Comparison of ENCODE assay signal across 1 cellular context in the genomic region with DNA sequence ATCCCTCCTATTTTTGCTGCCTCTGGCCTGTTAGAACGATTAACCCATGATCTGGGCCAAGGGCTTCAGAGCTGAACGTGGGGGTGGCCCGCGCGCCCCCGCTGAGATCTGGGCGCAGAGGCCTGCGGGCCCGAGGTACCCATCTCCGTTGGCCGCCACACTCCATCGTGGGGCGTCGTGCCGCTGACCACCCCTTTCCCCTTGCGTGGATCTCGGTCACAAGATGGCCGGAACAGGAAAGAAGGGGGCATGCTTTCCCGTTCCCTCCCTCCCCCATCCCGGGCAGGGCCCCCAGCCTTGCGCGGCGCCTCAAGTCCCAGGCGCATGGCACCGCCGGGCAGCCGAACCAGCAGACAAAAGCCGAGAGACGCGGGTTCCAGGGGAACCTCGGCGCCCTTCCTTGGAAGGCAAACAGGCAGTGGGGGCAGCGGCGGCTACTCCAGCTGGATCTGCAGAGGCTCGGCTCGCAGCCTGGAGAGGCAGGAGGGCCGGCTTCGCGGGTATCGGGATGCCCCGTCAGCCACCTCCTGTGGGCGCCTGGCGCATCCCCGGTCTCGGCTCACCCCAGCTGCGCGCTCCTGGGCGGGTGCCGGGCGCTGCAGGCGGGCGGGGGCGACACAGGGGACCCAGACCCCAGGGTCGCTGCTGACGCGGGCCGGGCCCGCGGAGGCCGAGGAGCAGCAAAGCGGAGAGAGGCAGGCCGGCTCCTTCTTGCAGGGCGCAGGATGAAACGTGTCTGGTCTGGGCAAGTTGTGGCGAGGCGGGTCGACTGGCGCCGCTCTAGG.
TF ChIP-seq lines count a peak whose summit lies in the region.

No MANE protein-coding gene starts in this region.

TF ChIP-seq in HEK293, 187 proteins besides CTCF, POLR2A, EP300 and RAD21 (continued from another document and continues in another):
- TF ChIP-seq, protein P1, sequence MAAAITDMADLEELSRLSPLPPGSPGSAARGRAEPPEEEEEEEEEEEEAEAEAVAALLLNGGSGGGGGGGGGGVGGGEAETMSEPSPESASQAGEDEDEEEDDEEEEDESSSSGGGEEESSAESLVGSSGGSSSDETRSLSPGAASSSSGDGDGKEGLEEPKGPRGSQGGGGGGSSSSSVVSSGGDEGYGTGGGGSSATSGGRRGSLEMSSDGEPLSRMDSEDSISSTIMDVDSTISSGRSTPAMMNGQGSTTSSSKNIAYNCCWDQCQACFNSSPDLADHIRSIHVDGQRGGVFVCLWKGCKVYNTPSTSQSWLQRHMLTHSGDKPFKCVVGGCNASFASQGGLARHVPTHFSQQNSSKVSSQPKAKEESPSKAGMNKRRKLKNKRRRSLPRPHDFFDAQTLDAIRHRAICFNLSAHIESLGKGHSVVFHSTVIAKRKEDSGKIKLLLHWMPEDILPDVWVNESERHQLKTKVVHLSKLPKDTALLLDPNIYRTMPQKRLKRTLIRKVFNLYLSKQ (tag by site-specific recombination; IDR thresholded peaks at IDR 0.05; ENCODE audit: borderline replicate concordance), result no peak
- TF ChIP-seq, protein P2, sequence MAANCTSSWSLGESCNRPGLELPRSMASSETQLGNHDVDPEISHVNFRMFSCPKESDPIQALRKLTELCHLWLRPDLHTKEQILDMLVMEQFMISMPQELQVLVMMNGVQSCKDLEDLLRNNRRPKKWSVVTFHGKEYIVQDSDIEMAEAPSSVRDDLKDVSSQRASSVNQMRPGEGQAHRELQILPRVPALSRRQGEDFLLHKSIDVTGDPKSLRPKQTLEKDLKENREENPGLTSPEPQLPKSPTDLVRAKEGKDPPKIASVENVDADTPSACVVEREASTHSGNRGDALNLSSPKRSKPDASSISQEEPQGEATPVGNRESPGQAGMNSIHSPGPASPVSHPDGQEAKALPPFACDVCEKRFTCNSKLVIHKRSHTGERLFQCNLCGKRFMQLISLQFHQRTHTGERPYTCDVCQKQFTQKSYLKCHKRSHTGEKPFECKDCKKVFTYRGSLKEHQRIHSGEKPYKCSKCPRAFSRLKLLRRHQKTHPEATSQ (tag by site-specific recombination; IDR thresholded peaks at IDR 0.05), result no peak
- TF ChIP-seq, protein P3, sequence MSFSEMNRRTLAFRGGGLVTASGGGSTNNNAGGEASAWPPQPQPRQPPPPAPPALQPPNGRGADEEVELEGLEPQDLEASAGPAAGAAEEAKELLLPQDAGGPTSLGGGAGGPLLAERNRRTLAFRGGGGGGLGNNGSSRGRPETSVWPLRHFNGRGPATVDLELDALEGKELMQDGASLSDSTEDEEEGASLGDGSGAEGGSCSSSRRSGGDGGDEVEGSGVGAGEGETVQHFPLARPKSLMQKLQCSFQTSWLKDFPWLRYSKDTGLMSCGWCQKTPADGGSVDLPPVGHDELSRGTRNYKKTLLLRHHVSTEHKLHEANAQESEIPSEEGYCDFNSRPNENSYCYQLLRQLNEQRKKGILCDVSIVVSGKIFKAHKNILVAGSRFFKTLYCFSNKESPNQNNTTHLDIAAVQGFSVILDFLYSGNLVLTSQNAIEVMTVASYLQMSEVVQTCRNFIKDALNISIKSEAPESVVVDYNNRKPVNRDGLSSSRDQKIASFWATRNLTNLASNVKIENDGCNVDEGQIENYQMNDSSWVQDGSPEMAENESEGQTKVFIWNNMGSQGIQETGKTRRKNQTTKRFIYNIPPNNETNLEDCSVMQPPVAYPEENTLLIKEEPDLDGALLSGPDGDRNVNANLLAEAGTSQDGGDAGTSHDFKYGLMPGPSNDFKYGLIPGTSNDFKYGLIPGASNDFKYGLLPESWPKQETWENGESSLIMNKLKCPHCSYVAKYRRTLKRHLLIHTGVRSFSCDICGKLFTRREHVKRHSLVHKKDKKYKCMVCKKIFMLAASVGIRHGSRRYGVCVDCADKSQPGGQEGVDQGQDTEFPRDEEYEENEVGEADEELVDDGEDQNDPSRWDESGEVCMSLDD (tag by site-specific recombination; IDR thresholded peaks at IDR 0.05), result peak; percentile 65; the same call in 1 of the 2 replicates
- TF ChIP-seq SETDB1 (IDR thresholded peaks at IDR 0.05; ENCODE audit: insufficient read length, low read length), result no peak
- no peak for TF ChIP-seq PRDM1 (tag by site-specific recombination; IDR thresholded peaks at IDR 0.05)
- TF ChIP-seq, protein P4, sequence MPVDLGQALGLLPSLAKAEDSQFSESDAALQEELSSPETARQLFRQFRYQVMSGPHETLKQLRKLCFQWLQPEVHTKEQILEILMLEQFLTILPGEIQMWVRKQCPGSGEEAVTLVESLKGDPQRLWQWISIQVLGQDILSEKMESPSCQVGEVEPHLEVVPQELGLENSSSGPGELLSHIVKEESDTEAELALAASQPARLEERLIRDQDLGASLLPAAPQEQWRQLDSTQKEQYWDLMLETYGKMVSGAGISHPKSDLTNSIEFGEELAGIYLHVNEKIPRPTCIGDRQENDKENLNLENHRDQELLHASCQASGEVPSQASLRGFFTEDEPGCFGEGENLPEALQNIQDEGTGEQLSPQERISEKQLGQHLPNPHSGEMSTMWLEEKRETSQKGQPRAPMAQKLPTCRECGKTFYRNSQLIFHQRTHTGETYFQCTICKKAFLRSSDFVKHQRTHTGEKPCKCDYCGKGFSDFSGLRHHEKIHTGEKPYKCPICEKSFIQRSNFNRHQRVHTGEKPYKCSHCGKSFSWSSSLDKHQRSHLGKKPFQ (tag by site-specific recombination; IDR thresholded peaks at IDR 0.05), result no peak
- TF ChIP-seq, protein P5, sequence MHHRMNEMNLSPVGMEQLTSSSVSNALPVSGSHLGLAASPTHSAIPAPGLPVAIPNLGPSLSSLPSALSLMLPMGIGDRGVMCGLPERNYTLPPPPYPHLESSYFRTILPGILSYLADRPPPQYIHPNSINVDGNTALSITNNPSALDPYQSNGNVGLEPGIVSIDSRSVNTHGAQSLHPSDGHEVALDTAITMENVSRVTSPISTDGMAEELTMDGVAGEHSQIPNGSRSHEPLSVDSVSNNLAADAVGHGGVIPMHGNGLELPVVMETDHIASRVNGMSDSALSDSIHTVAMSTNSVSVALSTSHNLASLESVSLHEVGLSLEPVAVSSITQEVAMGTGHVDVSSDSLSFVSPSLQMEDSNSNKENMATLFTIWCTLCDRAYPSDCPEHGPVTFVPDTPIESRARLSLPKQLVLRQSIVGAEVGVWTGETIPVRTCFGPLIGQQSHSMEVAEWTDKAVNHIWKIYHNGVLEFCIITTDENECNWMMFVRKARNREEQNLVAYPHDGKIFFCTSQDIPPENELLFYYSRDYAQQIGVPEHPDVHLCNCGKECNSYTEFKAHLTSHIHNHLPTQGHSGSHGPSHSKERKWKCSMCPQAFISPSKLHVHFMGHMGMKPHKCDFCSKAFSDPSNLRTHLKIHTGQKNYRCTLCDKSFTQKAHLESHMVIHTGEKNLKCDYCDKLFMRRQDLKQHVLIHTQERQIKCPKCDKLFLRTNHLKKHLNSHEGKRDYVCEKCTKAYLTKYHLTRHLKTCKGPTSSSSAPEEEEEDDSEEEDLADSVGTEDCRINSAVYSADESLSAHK (tag by site-specific recombination; IDR thresholded peaks at IDR 0.05), result no peak
- no peak for TF ChIP-seq REPIN1 (tag by site-specific recombination; IDR thresholded peaks at IDR 0.05; ENCODE audit: low read depth)
- no peak for TF ChIP-seq ZSCAN16 (tag by site-specific recombination; IDR thresholded peaks at IDR 0.05)
- TF ChIP-seq MEIS1 (CRISPR knock-in tag; IDR thresholded peaks at IDR 0.05; ENCODE audit: borderline replicate concordance), result no peak
- TF ChIP-seq ZNF670 (tag by site-specific recombination; IDR thresholded peaks at IDR 0.05; ENCODE audit: low read depth), result no peak
- peak; percentile 87 for TF ChIP-seq GLIS2 (tag by site-specific recombination; IDR thresholded peaks at IDR 0.05)
- TF ChIP-seq ZNF175 (tag by site-specific recombination; IDR thresholded peaks at IDR 0.05), result no peak
- no peak for TF ChIP-seq ZNF324 (tag by site-specific recombination; IDR thresholded peaks at IDR 0.05)
- no peak for TF ChIP-seq TRIM28 (IDR thresholded peaks at IDR 0.05; ENCODE audit: borderline replicate concordance, low read length)
- peak; percentile 39; the same call in 1 of the 2 replicates for TF ChIP-seq KLF9 (tag by site-specific recombination; IDR thresholded peaks at IDR 0.05; ENCODE audit: low read depth)
- TF ChIP-seq KLF7 (tag by site-specific recombination; IDR thresholded peaks at IDR 0.05; ENCODE audit: borderline replicate concordance), result no peak
- no peak for TF ChIP-seq RBAK (tag by site-specific recombination; IDR thresholded peaks at IDR 0.05)
- TF ChIP-seq, protein P6, sequence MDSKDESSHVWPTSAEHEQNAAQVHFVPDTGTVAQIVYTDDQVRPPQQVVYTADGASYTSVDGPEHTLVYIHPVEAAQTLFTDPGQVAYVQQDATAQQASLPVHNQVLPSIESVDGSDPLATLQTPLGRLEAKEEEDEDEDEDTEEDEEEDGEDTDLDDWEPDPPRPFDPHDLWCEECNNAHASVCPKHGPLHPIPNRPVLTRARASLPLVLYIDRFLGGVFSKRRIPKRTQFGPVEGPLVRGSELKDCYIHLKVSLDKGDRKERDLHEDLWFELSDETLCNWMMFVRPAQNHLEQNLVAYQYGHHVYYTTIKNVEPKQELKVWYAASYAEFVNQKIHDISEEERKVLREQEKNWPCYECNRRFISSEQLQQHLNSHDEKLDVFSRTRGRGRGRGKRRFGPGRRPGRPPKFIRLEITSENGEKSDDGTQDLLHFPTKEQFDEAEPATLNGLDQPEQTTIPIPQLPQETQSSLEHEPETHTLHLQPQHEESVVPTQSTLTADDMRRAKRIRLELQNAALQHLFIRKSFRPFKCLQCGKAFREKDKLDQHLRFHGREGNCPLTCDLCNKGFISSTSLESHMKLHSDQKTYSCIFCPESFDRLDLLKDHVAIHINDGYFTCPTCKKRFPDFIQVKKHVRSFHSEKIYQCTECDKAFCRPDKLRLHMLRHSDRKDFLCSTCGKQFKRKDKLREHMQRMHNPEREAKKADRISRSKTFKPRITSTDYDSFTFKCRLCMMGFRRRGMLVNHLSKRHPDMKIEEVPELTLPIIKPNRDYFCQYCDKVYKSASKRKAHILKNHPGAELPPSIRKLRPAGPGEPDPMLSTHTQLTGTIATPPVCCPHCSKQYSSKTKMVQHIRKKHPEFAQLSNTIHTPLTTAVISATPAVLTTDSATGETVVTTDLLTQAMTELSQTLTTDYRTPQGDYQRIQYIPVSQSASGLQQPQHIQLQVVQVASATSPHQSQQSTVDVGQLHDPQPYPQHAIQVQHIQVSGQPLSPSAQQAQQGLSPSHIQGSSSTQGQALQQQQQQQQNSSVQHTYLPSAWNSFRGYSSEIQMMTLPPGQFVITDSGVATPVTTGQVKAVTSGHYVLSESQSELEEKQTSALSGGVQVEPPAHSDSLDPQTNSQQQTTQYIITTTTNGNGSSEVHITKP (tag by site-specific recombination; IDR thresholded peaks at IDR 0.05), result no peak
- no peak for TF ChIP-seq ZNF266 (tag by site-specific recombination; IDR thresholded peaks at IDR 0.05; ENCODE audit: low read depth)
- TF ChIP-seq ZNF677 (tag by site-specific recombination; IDR thresholded peaks at IDR 0.05), result no peak
- TF ChIP-seq, protein P7, sequence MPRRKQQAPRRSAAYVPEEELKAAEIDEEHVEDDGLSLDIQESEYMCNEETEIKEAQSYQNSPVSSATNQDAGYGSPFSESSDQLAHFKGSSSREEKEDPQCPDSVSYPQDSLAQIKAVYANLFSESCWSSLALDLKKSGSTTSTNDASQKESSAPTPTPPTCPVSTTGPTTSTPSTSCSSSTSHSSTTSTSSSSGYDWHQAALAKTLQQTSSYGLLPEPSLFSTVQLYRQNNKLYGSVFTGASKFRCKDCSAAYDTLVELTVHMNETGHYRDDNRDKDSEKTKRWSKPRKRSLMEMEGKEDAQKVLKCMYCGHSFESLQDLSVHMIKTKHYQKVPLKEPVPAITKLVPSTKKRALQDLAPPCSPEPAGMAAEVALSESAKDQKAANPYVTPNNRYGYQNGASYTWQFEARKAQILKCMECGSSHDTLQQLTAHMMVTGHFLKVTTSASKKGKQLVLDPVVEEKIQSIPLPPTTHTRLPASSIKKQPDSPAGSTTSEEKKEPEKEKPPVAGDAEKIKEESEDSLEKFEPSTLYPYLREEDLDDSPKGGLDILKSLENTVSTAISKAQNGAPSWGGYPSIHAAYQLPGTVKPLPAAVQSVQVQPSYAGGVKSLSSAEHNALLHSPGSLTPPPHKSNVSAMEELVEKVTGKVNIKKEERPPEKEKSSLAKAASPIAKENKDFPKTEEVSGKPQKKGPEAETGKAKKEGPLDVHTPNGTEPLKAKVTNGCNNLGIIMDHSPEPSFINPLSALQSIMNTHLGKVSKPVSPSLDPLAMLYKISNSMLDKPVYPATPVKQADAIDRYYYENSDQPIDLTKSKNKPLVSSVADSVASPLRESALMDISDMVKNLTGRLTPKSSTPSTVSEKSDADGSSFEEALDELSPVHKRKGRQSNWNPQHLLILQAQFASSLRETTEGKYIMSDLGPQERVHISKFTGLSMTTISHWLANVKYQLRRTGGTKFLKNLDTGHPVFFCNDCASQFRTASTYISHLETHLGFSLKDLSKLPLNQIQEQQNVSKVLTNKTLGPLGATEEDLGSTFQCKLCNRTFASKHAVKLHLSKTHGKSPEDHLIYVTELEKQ (tag by site-specific recombination; IDR thresholded peaks at IDR 0.05; ENCODE audit: borderline replicate concordance), result no peak
- TF ChIP-seq, protein P8, sequence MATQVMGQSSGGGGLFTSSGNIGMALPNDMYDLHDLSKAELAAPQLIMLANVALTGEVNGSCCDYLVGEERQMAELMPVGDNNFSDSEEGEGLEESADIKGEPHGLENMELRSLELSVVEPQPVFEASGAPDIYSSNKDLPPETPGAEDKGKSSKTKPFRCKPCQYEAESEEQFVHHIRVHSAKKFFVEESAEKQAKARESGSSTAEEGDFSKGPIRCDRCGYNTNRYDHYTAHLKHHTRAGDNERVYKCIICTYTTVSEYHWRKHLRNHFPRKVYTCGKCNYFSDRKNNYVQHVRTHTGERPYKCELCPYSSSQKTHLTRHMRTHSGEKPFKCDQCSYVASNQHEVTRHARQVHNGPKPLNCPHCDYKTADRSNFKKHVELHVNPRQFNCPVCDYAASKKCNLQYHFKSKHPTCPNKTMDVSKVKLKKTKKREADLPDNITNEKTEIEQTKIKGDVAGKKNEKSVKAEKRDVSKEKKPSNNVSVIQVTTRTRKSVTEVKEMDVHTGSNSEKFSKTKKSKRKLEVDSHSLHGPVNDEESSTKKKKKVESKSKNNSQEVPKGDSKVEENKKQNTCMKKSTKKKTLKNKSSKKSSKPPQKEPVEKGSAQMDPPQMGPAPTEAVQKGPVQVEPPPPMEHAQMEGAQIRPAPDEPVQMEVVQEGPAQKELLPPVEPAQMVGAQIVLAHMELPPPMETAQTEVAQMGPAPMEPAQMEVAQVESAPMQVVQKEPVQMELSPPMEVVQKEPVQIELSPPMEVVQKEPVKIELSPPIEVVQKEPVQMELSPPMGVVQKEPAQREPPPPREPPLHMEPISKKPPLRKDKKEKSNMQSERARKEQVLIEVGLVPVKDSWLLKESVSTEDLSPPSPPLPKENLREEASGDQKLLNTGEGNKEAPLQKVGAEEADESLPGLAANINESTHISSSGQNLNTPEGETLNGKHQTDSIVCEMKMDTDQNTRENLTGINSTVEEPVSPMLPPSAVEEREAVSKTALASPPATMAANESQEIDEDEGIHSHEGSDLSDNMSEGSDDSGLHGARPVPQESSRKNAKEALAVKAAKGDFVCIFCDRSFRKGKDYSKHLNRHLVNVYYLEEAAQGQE (tag by site-specific recombination; IDR thresholded peaks at IDR 0.05), result no peak
- no peak; the same call in 1 of the 2 replicates for TF ChIP-seq ZNF391 (tag by site-specific recombination; IDR thresholded peaks at IDR 0.05; ENCODE audit: borderline replicate concordance, low read depth)
